In genomic region chr12:30753233-30753632, GRCh38 we compare ENCODE assay signal across 7 cellular contexts. TPM values are rescaled to one million over a fixed set of nuclear protein-coding genes. Genes with fewer than 3 reads are reported as not detected.
DNase-seq lines count a peak whose midpoint lies in the region; ATAC-seq, FAIRE-seq and TF ChIP-seq lines count a peak whose summit lies in the region.

No MANE protein-coding gene starts in this region.

- no peaks in the 10 kb centered on the region for H4K20me1 ChIP-seq in DOHH2 (ENCODE audit: control insufficient read depth, insufficient read depth, low read depth, low read length)

- H3K79me2 ChIP-seq in DOHH2 (ENCODE audit: control insufficient read depth, low read length) = 0 out of 2 replicates have a peak, but pooled peaks cover 3% of the 10 kb centered on the region

- no peak for FAIRE-seq in HTR-8/SVneo (lab: Jason Lieb, UNC)

- H3K36me3 ChIP-seq in DOHH2 (ENCODE audit: control insufficient read depth, low read length) (no peaks in the 10 kb centered on the region), WERI-Rb-1 (no peaks in the 10 kb centered on the region)

- H3K4me3 ChIP-seq in DOHH2 (ENCODE audit: low read length) = peak overlapping the region; percentile 96
- H3K4me3 ChIP-seq in WERI-Rb-1 (ENCODE audit: low read depth, low read length) = no peak overlapping the region

- peaks cover 3% of the 10 kb centered on the region for H3K27me3 Mint-ChIP-seq in glutamatergic neuron (ENCODE audit: unreplicated experiment)

- no peaks in the 10 kb centered on the region for H3K9me2 ChIP-seq in DOHH2 (replicated peaks; ENCODE audit: control insufficient read depth, low read length)

- no peak for ATAC-seq in HG03280 (IDR thresholded peaks at IDR 0.05; ENCODE audit: unreplicated experiment)
- ATAC-seq in GM18505 (IDR thresholded peaks at IDR 0.05; ENCODE audit: unreplicated experiment) = no peak
- no peak for ATAC-seq in GM18498 (IDR thresholded peaks at IDR 0.05; ENCODE audit: unreplicated experiment)

- TF ChIP-seq POLR2A in GM18505 (IDR thresholded peaks at IDR 0.05; ENCODE audit: borderline replicate concordance, extremely low read depth, insufficient read depth, insufficient read length) = no peak

- H3K27me3 ChIP-seq in DOHH2 (ENCODE audit: control insufficient read depth, low read length) = no peaks in the 10 kb centered on the region
- no peaks in the 10 kb centered on the region for H3K27me3 ChIP-seq in WERI-Rb-1 (ENCODE audit: insufficient read depth, low read depth, severe bottlenecking)

- no peaks in the 10 kb centered on the region for H3K9me3 ChIP-seq in DOHH2 (ENCODE audit: control insufficient read depth, insufficient read depth, low read length)
- no peaks in the 10 kb centered on the region for H3K9me3 ChIP-seq in WERI-Rb-1 (ENCODE audit: severe bottlenecking)

- H3K4me1 Mint-ChIP-seq in glutamatergic neuron (ENCODE audit: low read depth, unreplicated experiment) = peaks cover 9% of the 10 kb centered on the region

- H3K4me1 ChIP-seq in DOHH2 (ENCODE audit: control insufficient read depth, low read length) = peaks cover 22% of the 10 kb centered on the region

- H3K4me3 Mint-ChIP-seq in glutamatergic neuron (ENCODE audit: unreplicated experiment) = peak overlapping the region; percentile 93

- H3K9me3 Mint-ChIP-seq in glutamatergic neuron (ENCODE audit: unreplicated experiment) = peaks cover 11% of the 10 kb centered on the region

- H3K36me3 Mint-ChIP-seq in glutamatergic neuron (ENCODE audit: unreplicated experiment) = no peaks in the 10 kb centered on the region

- peak; percentile 31 for DNase-seq in HTR-8/SVneo (ENCODE audit: insufficient read length, low spot score)
- peak; percentile 16 for DNase-seq in WERI-Rb-1
- DNase-seq in glutamatergic neuron = peak; percentile 60

- no peak overlapping the region for H3K27ac Mint-ChIP-seq in glutamatergic neuron (ENCODE audit: unreplicated experiment)

- TF ChIP-seq CTCF in DOHH2 (IDR thresholded peaks at IDR 0.05; ENCODE audit: low read depth, low read length, poor library complexity, severe bottlenecking) (peak; percentile 41), WERI-Rb-1 (IDR thresholded peaks at IDR 0.05; ENCODE audit: low read depth, low read length) (peak; percentile 44), glutamatergic neuron (IDR thresholded peaks at IDR 0.05; ENCODE audit: partially characterized antibody, unreplicated experiment) (peak; percentile 36)

- H3K4me2 ChIP-seq in DOHH2 (ENCODE audit: low read length) = peak overlapping the region; percentile 75

- H3K27ac ChIP-seq in DOHH2 (ENCODE audit: low read depth, low read length) = no peak overlapping the region
- H3K27ac ChIP-seq in WERI-Rb-1 = no peak overlapping the region

- H3F3A ChIP-seq in DOHH2 (ENCODE audit: control insufficient read depth, insufficient read depth) = peaks cover 4% of the 10 kb centered on the region; the same call in 1 of the 2 replicates

RNA-seq across cellular contexts. Expression of gene CAPRIN2, which starts 1.5 kb away (rescaled TPM):
- total RNA-seq in glutamatergic neuron (ENCODE audit: unreplicated experiment) = 36.5 TPM

RNA-seq across cellular contexts. Expression of gene IPO8, which starts 57.6 kb away (rescaled TPM):
- total RNA-seq in glutamatergic neuron (ENCODE audit: unreplicated experiment) = 29.7 TPM
